9 cellular contexts compared by ENCODE assay signal in genomic region chr20:41150664-41151063, GRCh38. TPM values are rescaled to one million over a fixed set of nuclear protein-coding genes. Genes with fewer than 3 reads are reported as not detected.
DNase-seq lines count a peak whose midpoint lies in the region; ATAC-seq, FAIRE-seq and TF ChIP-seq lines count a peak whose summit lies in the region.
"Had no signal": no experiment of that assay in that cellular context is flagged by ENCODE, and none has a peak within 500 bp of the region (broad histone marks: within the 10 kb centered on the region; RNA-seq: fewer than 3 reads in every experiment).

No MANE protein-coding gene starts in this region.

- H3K4me3 ChIP-seq in GM23248, result no peak overlapping the region
- no peak overlapping the region for H3K4me3 ChIP-seq in foreskin fibroblast (ENCODE audit: low read depth in 1 of 2, low read length in 2 of 2)
- no peak overlapping the region for H3K4me3 ChIP-seq in gastrocnemius medialis

- H3K4me3 Mint-ChIP-seq in T-helper 2 cell treated with Interferon-gamma antibody and Interleukin-4, amounts not matched to agents 5 μg/mL and 100 μg/mL, for 36 hours, result peak overlapping the region; percentile 79

- 46 to 55% methylated on average over 3 of the region's 3 CpGs for WGBS in GM23248 (ENCODE audit: low coverage in 1 of 2, low lambda C conversion rate in 2 of 2, missing lambda C conversion rate in 2 of 2), 2 experiments

- no peaks in the 10 kb centered on the region for H3F3A ChIP-seq in GM23248 (ENCODE audit: insufficient read depth)

- TF ChIP-seq CTCF in foreskin fibroblast (IDR thresholded peaks at IDR 0.05; ENCODE audit: low read depth, low read length) (no peak), gastrocnemius medialis (IDR thresholded peaks at IDR 0.05 in 4 of 5, conservative IDR thresholded peaks at IDR 0.05 in 1 of 5) (no peak)

- H3K4me1 ChIP-seq in GM23248 (ENCODE audit: insufficient read depth), result peaks cover 19% of the 10 kb centered on the region
- H3K4me1 ChIP-seq in gastrocnemius medialis, result peaks cover 81 to 91% of the 10 kb centered on the region in 2 donors

- H3K4me2 ChIP-seq in GM23248 (ENCODE audit: unreplicated experiment), result no peak overlapping the region

- peaks cover 100% of the 10 kb centered on the region for H3K79me2 ChIP-seq in GM23248 (ENCODE audit: insufficient read depth)

- peaks cover 86% of the 10 kb centered on the region for H3K4me1 Mint-ChIP-seq in T-helper 2 cell treated with Interferon-gamma antibody and Interleukin-4, amounts not matched to agents 5 μg/mL and 100 μg/mL, for 36 hours (ENCODE audit: low read depth)

- DNase-seq in GM23248, result peak; percentile 29
- DNase-seq in T-helper 2 cell treated with Interferon-gamma antibody and Interleukin-4, amounts not matched to agents 5 μg/mL and 100 μg/mL, for 36 hours (ENCODE audit: low spot score), result peak; percentile 50
- peak; percentile 41 to 71 for DNase-seq in foreskin fibroblast
- no peak for DNase-seq in gastrocnemius medialis
- DNase-seq in urothelium cell line (ENCODE audit: low spot score), result no peak
- no peak for DNase-seq in SKM-1 (lab: John Stamatoyannopoulos, UW; ENCODE audit: unreplicated experiment)
- no peak for DNase-seq in DMS53 (lab: John Stamatoyannopoulos, UW)
- DNase-seq: stimulated activated CD8-positive, alpha-beta memory T cell treated with anti-CD3 and anti-CD28 coated beads, Interleukin-4, amount 100 ng/mL, for 48 hours had no signal

- intact Hi-C loops in gastrocnemius medialis (cut with DNase I; ENCODE audit: low total_unique reads), result no loop called here

- H3K9ac ChIP-seq in GM23248, result no peak overlapping the region

- H3K9me2 ChIP-seq in GM23248 (ENCODE audit: insufficient read depth), result no peaks in the 10 kb centered on the region

- H3K9me3 ChIP-seq in GM23248 (ENCODE audit: low read depth), result no peaks in the 10 kb centered on the region
- H3K9me3 ChIP-seq in gastrocnemius medialis, result no peaks in the 10 kb centered on the region

- H3K9me3 Mint-ChIP-seq in T-helper 2 cell treated with Interferon-gamma antibody and Interleukin-4, amounts not matched to agents 5 μg/mL and 100 μg/mL, for 36 hours, result no peaks in the 10 kb centered on the region

- no peaks in the 10 kb centered on the region for H3K36me3 ChIP-seq in GM23248 (ENCODE audit: low read depth)
- H3K36me3 ChIP-seq in gastrocnemius medialis, result no peaks in the 10 kb centered on the region

- in situ Hi-C loops in GM23248 (cut with MboI) (no loop called here), gastrocnemius medialis (cut with MboI; ENCODE audit: low sequenced_read_pairs in 4 of 4) (no loop called here)

- peak overlapping the region; percentile 88 for H3K27ac Mint-ChIP-seq in T-helper 2 cell treated with Interferon-gamma antibody and Interleukin-4, amounts not matched to agents 5 μg/mL and 100 μg/mL, for 36 hours

- no peak for ATAC-seq in gastrocnemius medialis
- no peak for ATAC-seq in GM21447 (IDR thresholded peaks at IDR 0.05; ENCODE audit: unreplicated experiment)

- no peak for FAIRE-seq in urothelium cell line (lab: Jason Lieb, UNC)

- H2AFZ ChIP-seq in GM23248, result no peak overlapping the region

- no peaks in the 10 kb centered on the region for H3K27me3 ChIP-seq in GM23248 (replicated peaks; ENCODE audit: insufficient read depth)
- no peaks in the 10 kb centered on the region for H3K27me3 ChIP-seq in gastrocnemius medialis

- no peaks in the 10 kb centered on the region for H3K27me3 Mint-ChIP-seq in T-helper 2 cell treated with Interferon-gamma antibody and Interleukin-4, amounts not matched to agents 5 μg/mL and 100 μg/mL, for 36 hours (ENCODE audit: low read depth)

- H4K20me1 ChIP-seq in GM23248 (ENCODE audit: insufficient read depth), result peaks cover 5% of the 10 kb centered on the region; the same call in 1 of the 2 replicates

- H3K36me3 Mint-ChIP-seq in T-helper 2 cell treated with Interferon-gamma antibody and Interleukin-4, amounts not matched to agents 5 μg/mL and 100 μg/mL, for 36 hours (ENCODE audit: low read depth), result peaks cover 61% of the 10 kb centered on the region

- H3K27ac ChIP-seq in GM23248, result no peak overlapping the region
- peak overlapping the region in 3 of 4 donors; percentile 55 to 99 (median 97) for H3K27ac ChIP-seq in gastrocnemius medialis

- no peak for TF ChIP-seq POLR2A in gastrocnemius medialis (IDR thresholded peaks at IDR 0.05)

RNA-seq across cellular contexts. Expression of gene PLCG1, which starts 13.3 kb away (rescaled TPM):
- 29.8 and 32.6 TPM in 2 replicates for total RNA-seq in GM23248 (2014; rRNA removed; shearing (Covaris generic))
- polyA plus RNA-seq in GM23248 (2016; fragmentation: Nextera tagmentation; extraction: Ambion mirVana), result 4.8 and 8.3 TPM in 2 replicates
- total RNA-seq in gastrocnemius medialis, result 10 to 100 TPM; 19.9 to 58.0 (median 35.0) TPM

Comparison
In these comparisons a context has a peak if more than half of its experiments do, and no peak if none do; other contexts are left out.
1. DNase-seq: peak in GM23248 (single experiment), T-helper 2 cell treated with Interferon-gamma antibody and Interleukin-4, amounts not matched to agents 5 μg/mL and 100 μg/mL, for 36 hours (single experiment) and foreskin fibroblast (2 of 2); none in gastrocnemius medialis (0 of 2), urothelium cell line (single experiment), SKM-1 (single experiment) and DMS53 (single experiment).